Comparison of ENCODE assay signal across 10 cellular contexts in genomic region chr19:35328851-35329285, GRCh38. TPM values are rescaled to one million over a fixed set of nuclear protein-coding genes. Genes with fewer than 3 reads are reported as not detected.
DNase-seq lines count a peak whose midpoint lies in the region; ATAC-seq and TF ChIP-seq lines count a peak whose summit lies in the region.
"Had no signal": no experiment of that assay in that cellular context is flagged by ENCODE, and none has a peak within 500 bp of the region (broad histone marks: within the 10 kb centered on the region; RNA-seq: fewer than 3 reads in every experiment).

CD22 (plus strand) TSS chr19:35329187; CDS start chr19:35332041, 2,854 bp downstream.

- no peak within 1 kb of the TSS for H3K27ac ChIP-seq in naive thymus-derived CD4-positive, alpha-beta T cell (ENCODE audit: low read depth, low read length)
- H3K27ac ChIP-seq in foreskin keratinocyte: no peak within 1 kb of the TSS
- no peak within 1 kb of the TSS for H3K27ac ChIP-seq in sigmoid colon
- H3K27ac ChIP-seq: colonic mucosa had no signal

- CTCF ChIA-PET in naive thymus-derived CD4-positive, alpha-beta T cell (lab: Charles Lee): interaction anchor here (0.6 kb wide), 1 partner anchor 176 kb away, joined by 3 read pairs; no protein-coding TSS in a partner anchor

- H3K4me1 ChIP-seq in naive thymus-derived CD4-positive, alpha-beta T cell (ENCODE audit: control insufficient read depth in 2 of 2, insufficient read depth in 2 of 2, low read length in 2 of 2): peaks cover 0 to 8% of the 10 kb centered on the region in 2 donors
- H3K4me1 ChIP-seq in foreskin keratinocyte: no peaks in the 10 kb centered on the region
- H3K4me1 ChIP-seq in sigmoid colon: no peaks in the 10 kb centered on the region
- H3K4me1 ChIP-seq: colonic mucosa had no signal

- no peak for DNase-seq in GM12864 (ENCODE audit: low read depth)
- peak; percentile 37 for DNase-seq in SKM-1 treated with dmso at 0.1 percent for 144 hours (lab: John Stamatoyannopoulos, UW; ENCODE audit: unreplicated experiment)
- DNase-seq in naive thymus-derived CD4-positive, alpha-beta T cell: no peak
- no peak for DNase-seq in foreskin keratinocyte
- DNase-seq in sigmoid colon: no peak
- no peak for DNase-seq in omental fat pad (ENCODE audit: low spot score)
- no peak for DNase-seq in NCI-H2171 treated with DMSO at 0.1 percent for 48 hours (lab: John Stamatoyannopoulos, UW)
- DNase-seq: activated gamma-delta T cell, colonic mucosa had no signal

- TF ChIP-seq CTCF in GM12864 (IDR thresholded peaks at IDR 0.05; ENCODE audit: low read depth, low read length, missing control alignments) (no peak), foreskin keratinocyte (conservative IDR thresholded peaks at IDR 0.05) (no peak), sigmoid colon (IDR thresholded peaks at IDR 0.05) (no peak), omental fat pad (IDR thresholded peaks at IDR 0.05) (no peak)

- TF ChIP-seq EP300 in sigmoid colon (IDR thresholded peaks at IDR 0.05): no peak

- peaks cover 9 to 22% (median 16%) of the 10 kb centered on the region in 7 donors for H3K4me1 Mint-ChIP-seq in naive thymus-derived CD4-positive, alpha-beta T cell

- no peaks in the 10 kb centered on the region for H3K9me3 Mint-ChIP-seq in naive thymus-derived CD4-positive, alpha-beta T cell

- peak within 1 kb of the TSS; percentile 87 for H3K4me3 ChIP-seq in GM12864 (ENCODE audit: low read depth, low read length)
- H3K4me3 ChIP-seq in naive thymus-derived CD4-positive, alpha-beta T cell (ENCODE audit: low read length): no peak within 1 kb of the TSS
- no peak within 1 kb of the TSS for H3K4me3 ChIP-seq in sigmoid colon
- H3K4me3 ChIP-seq: colonic mucosa had no signal

- TF ChIP-seq POLR2A in sigmoid colon (IDR thresholded peaks at IDR 0.05): no peak

- no peaks in the 10 kb centered on the region for H3K36me3 ChIP-seq in naive thymus-derived CD4-positive, alpha-beta T cell (ENCODE audit: control insufficient read depth in 2 of 3, insufficient read depth in 3 of 3, low read length in 3 of 3)
- no peaks in the 10 kb centered on the region for H3K36me3 ChIP-seq in sigmoid colon
- H3K36me3 ChIP-seq: colonic mucosa had no signal

- intact Hi-C loops in naive thymus-derived CD4-positive, alpha-beta T cell (cut with micrococcal nuclease): no loop called here
- intact Hi-C loops in sigmoid colon (cut with DNase I): no loop called here

- peaks cover 0 to 9% (median 4%) of the 10 kb centered on the region in 5 donors for H3K27me3 Mint-ChIP-seq in naive thymus-derived CD4-positive, alpha-beta T cell

- WGBS in sigmoid colon, 2 donors: 49 to 85% methylated on average over 12 of the region's 12 CpGs

- H3K36me3 Mint-ChIP-seq in naive thymus-derived CD4-positive, alpha-beta T cell: no peaks in the 10 kb centered on the region

- POLR2A ChIA-PET in naive thymus-derived CD4-positive, alpha-beta T cell (lab: Charles Lee): no interaction called here

- no peaks in the 10 kb centered on the region for H3K9me3 ChIP-seq in naive thymus-derived CD4-positive, alpha-beta T cell (ENCODE audit: control insufficient read depth in 2 of 3, low read length in 3 of 3)
- H3K9me3 ChIP-seq in sigmoid colon: no peaks in the 10 kb centered on the region
- H3K9me3 ChIP-seq: colonic mucosa had no signal

- ATAC-seq in HG02798 (IDR thresholded peaks at IDR 0.05; ENCODE audit: poor library complexity, unreplicated experiment) (peak; percentile 34), foreskin keratinocyte (no peak), omental fat pad (ENCODE audit: low FRiP score) (no peak)
- peak; percentile 70 for ATAC-seq in naive thymus-derived CD4-positive, alpha-beta T cell

- no peak within 1 kb of the TSS for H3K27ac Mint-ChIP-seq in naive thymus-derived CD4-positive, alpha-beta T cell

- no peaks in the 10 kb centered on the region for H3K27me3 ChIP-seq in naive thymus-derived CD4-positive, alpha-beta T cell (ENCODE audit: control insufficient read depth in 2 of 2, insufficient read depth in 2 of 2, low read length in 2 of 2)
- H3K27me3 ChIP-seq in foreskin keratinocyte (peaks cover 22% of the 10 kb centered on the region), sigmoid colon (peaks cover 0 to 34% (median 0%) of the 10 kb centered on the region in 3 donors)
- H3K27me3 ChIP-seq: colonic mucosa had no signal

- peak within 1 kb of the TSS in 1 of 10 donors; percentile 1 for H3K4me3 Mint-ChIP-seq in naive thymus-derived CD4-positive, alpha-beta T cell

RNA-seq across cellular contexts. Expression of gene CD22, which starts in this region (rescaled TPM):
- total RNA-seq in naive thymus-derived CD4-positive, alpha-beta T cell: 10 to 100 TPM in 1 of 5 experiments, 1 to 10 TPM in 4; 1.5 to 23.9 (median 1.9) TPM
- polyA plus RNA-seq in naive thymus-derived CD4-positive, alpha-beta T cell: 1 to 10 TPM in 1 of 2 donors, under 1 TPM in 1; 0.70 to 1.1 TPM
- total RNA-seq in foreskin keratinocyte: not detected in 2 replicates
- not detected in 2 replicates for polyA plus RNA-seq in foreskin keratinocyte
- 1 to 10 TPM; 1.2 to 4.8 (median 2.7) TPM for total RNA-seq in sigmoid colon
- 100 to 1,000 TPM in 1 of 3 donors, 1 to 10 TPM in 1, under 1 TPM in 1; 0.69 to 107 (median 4.8) TPM for polyA plus RNA-seq in sigmoid colon
- 1 to 10 TPM; 1.3 to 5.8 (median 2.7) TPM for total RNA-seq in omental fat pad

Comparison
In these comparisons a context has a peak if more than half of its experiments do, and no peak if none do; other contexts are left out.
1. ATAC-seq: peak in HG02798 (single experiment) and naive thymus-derived CD4-positive, alpha-beta T cell (single experiment); none in foreskin keratinocyte (single experiment) and omental fat pad (single experiment).